1 cellular context compared by ENCODE assay signal in the genomic region with DNA sequence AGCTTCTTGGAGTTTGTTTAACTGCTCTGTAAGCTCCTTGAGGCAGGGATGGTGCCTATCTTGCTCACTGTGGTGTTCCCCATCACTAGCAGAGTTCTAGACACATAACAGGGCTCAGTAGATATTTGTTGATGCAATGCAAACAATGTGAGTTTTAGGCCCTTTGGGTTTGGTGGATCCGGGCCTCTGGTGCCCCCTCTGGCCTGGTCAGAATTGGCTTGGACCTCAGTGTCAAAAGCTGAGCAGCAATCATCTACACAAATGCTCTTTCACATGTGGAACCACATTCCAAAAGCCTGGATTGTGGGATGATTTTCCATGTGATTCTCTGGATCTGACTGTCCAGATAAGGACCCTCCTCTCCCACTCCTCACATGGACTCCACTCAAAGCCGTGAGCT.
TF ChIP-seq lines count a peak whose summit lies in the region.

No MANE protein-coding gene starts in this region.

TF ChIP-seq in HCT116, 20 proteins besides CTCF, POLR2A, EP300 and RAD21 (continued from another document):
- TF ChIP-seq, protein P1, sequence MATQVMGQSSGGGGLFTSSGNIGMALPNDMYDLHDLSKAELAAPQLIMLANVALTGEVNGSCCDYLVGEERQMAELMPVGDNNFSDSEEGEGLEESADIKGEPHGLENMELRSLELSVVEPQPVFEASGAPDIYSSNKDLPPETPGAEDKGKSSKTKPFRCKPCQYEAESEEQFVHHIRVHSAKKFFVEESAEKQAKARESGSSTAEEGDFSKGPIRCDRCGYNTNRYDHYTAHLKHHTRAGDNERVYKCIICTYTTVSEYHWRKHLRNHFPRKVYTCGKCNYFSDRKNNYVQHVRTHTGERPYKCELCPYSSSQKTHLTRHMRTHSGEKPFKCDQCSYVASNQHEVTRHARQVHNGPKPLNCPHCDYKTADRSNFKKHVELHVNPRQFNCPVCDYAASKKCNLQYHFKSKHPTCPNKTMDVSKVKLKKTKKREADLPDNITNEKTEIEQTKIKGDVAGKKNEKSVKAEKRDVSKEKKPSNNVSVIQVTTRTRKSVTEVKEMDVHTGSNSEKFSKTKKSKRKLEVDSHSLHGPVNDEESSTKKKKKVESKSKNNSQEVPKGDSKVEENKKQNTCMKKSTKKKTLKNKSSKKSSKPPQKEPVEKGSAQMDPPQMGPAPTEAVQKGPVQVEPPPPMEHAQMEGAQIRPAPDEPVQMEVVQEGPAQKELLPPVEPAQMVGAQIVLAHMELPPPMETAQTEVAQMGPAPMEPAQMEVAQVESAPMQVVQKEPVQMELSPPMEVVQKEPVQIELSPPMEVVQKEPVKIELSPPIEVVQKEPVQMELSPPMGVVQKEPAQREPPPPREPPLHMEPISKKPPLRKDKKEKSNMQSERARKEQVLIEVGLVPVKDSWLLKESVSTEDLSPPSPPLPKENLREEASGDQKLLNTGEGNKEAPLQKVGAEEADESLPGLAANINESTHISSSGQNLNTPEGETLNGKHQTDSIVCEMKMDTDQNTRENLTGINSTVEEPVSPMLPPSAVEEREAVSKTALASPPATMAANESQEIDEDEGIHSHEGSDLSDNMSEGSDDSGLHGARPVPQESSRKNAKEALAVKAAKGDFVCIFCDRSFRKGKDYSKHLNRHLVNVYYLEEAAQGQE (IDR thresholded peaks at IDR 0.05; ENCODE audit: low read depth): no peak
- TF ChIP-seq JUND (IDR thresholded peaks at IDR 0.05) (no peak), EGR1 (IDR thresholded peaks at IDR 0.05; ENCODE audit: low read depth) (no peak), ELF1 (IDR thresholded peaks at IDR 0.05; ENCODE audit: borderline replicate concordance, low read depth) (no peak), EZH2 (IDR thresholded peaks at IDR 0.05) (no peak), CBX3 (IDR thresholded peaks at IDR 0.05; ENCODE audit: low read depth) (no peak)
- TF ChIP-seq, protein P2, sequence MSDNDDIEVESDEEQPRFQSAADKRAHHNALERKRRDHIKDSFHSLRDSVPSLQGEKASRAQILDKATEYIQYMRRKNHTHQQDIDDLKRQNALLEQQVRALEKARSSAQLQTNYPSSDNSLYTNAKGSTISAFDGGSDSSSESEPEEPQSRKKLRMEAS (IDR thresholded peaks at IDR 0.05): no peak
- TF ChIP-seq, protein P3, sequence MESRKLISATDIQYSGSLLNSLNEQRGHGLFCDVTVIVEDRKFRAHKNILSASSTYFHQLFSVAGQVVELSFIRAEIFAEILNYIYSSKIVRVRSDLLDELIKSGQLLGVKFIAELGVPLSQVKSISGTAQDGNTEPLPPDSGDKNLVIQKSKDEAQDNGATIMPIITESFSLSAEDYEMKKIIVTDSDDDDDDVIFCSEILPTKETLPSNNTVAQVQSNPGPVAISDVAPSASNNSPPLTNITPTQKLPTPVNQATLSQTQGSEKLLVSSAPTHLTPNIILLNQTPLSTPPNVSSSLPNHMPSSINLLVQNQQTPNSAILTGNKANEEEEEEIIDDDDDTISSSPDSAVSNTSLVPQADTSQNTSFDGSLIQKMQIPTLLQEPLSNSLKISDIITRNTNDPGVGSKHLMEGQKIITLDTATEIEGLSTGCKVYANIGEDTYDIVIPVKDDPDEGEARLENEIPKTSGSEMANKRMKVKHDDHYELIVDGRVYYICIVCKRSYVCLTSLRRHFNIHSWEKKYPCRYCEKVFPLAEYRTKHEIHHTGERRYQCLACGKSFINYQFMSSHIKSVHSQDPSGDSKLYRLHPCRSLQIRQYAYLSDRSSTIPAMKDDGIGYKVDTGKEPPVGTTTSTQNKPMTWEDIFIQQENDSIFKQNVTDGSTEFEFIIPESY (IDR thresholded peaks at IDR 0.05; ENCODE audit: extremely low read depth, insufficient replicate concordance, low read length): no peak
TF ChIP-seq in HCT116: peak in this region for 0.
